ENCODE assay signal across 15 cellular contexts in the genomic region with DNA sequence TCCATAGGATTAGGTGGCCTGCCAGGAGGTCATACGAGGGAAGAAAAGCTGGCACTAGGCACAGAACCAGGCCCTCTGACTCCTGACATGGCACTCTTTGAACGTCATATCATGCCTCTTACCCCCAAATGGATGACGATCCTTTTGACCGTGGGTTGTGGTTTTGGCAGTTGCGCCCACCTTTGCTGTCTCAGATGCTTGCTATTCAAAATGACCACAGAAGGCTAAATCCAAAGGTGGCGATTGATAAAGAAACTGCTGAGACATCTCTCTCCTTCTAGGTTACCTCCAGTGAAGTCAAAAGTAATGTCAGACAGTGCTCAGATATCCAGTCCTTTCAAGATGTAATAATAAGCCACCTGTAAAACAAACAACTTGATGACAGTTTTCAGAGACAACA.
DNase-seq lines count a peak whose midpoint lies in the region; ATAC-seq, FAIRE-seq and TF ChIP-seq lines count a peak whose summit lies in the region.
"Had no signal": no experiment of that assay in that cellular context is flagged by ENCODE, and none has a peak within 500 bp of the region (broad histone marks: within the 10 kb centered on the region; RNA-seq: fewer than 3 reads in every experiment).

No MANE protein-coding gene starts in this region.

- peak; percentile 44 for ATAC-seq in HG02840 (IDR thresholded peaks at IDR 0.05; ENCODE audit: low FRiP score, unreplicated experiment)
- no peak for ATAC-seq in pancreas
- no peak for ATAC-seq in CD4-positive, alpha-beta T cell (ENCODE audit: poor library complexity)
- ATAC-seq: left ventricle myocardium superior had no signal

- no peak for TF ChIP-seq CTCF in pancreas (IDR thresholded peaks at IDR 0.05)
- TF ChIP-seq CTCF in CD4-positive, alpha-beta T cell (IDR thresholded peaks at IDR 0.05), result no peak

- no peak overlapping the region for H3K4me3 Mint-ChIP-seq in CD4-positive, alpha-beta T cell
- H3K4me3 Mint-ChIP-seq: B cell, brain had no signal

- no peak overlapping the region for H3K27ac Mint-ChIP-seq in CD4-positive, alpha-beta T cell
- H3K27ac Mint-ChIP-seq: B cell, brain had no signal

- H3K27ac ChIP-seq in pancreas, result no peak overlapping the region
- no peak overlapping the region for H3K27ac ChIP-seq in CD4-positive, alpha-beta T cell (ENCODE audit: low read depth, low read length)
- H3K27ac ChIP-seq: heart left ventricle, neutrophil had no signal

- no peaks in the 10 kb centered on the region for H3K36me3 ChIP-seq in pancreas
- H3K36me3 ChIP-seq: heart left ventricle, neutrophil had no signal

- no peaks in the 10 kb centered on the region for H3K9me3 ChIP-seq in pancreas
- H3K9me3 ChIP-seq in CD4-positive, alpha-beta T cell (ENCODE audit: control insufficient read depth, low read length), result no peaks in the 10 kb centered on the region
- H3K9me3 ChIP-seq: heart left ventricle, neutrophil had no signal

- CTCF ChIA-PET in CD4-positive, alpha-beta T cell (lab: Charles Lee), result no interaction called here

- H3K4me3 ChIP-seq in pancreas, result no peak overlapping the region
- H3K4me3 ChIP-seq: heart left ventricle had no signal

- H3K36me3 Mint-ChIP-seq in CD4-positive, alpha-beta T cell (ENCODE audit: low read depth), result no peaks in the 10 kb centered on the region
- H3K36me3 Mint-ChIP-seq: brain had no signal

- 84 to 88% methylated on average over 6 of the region's 6 CpGs for WGBS in pancreas, 2 donors

- H3K27me3 ChIP-seq in pancreas, result no peaks in the 10 kb centered on the region
- no peaks in the 10 kb centered on the region for H3K27me3 ChIP-seq in CD4-positive, alpha-beta T cell (ENCODE audit: control insufficient read depth, insufficient read depth, low read length)
- H3K27me3 ChIP-seq: heart left ventricle, neutrophil had no signal

- no peaks in the 10 kb centered on the region for H3K9me3 Mint-ChIP-seq in CD4-positive, alpha-beta T cell
- H3K9me3 Mint-ChIP-seq: brain had no signal

- H3K27me3 Mint-ChIP-seq in CD4-positive, alpha-beta T cell, result peaks cover 4% of the 10 kb centered on the region

- DNase-seq in stimulated activated CD4-positive, alpha-beta T cell treated with anti-CD3 and anti-CD28 coated beads, Interleukin-4, amount 100 ng/mL, for 24 hours, result peak; percentile 11
- DNase-seq in stimulated activated CD4-positive, alpha-beta T cell treated with anti-CD3 and anti-CD28 coated beads, Interleukin-2, amount 100 ng/mL, for 24 hours, result no peak
- peak; percentile 76 for DNase-seq in RCC 7860 (ENCODE audit: low spot score)
- DNase-seq in HPDE6-E6E7 (ENCODE audit: extremely low spot score), result no peak
- no peak for DNase-seq in pancreas
- DNase-seq in CD4-positive, alpha-beta T cell, result no peak
- DNase-seq in NCI-H345 treated with DMSO at 0.1 percent for 48 hours (lab: John Stamatoyannopoulos, UW; ENCODE audit: unreplicated experiment), result no peak
- DNase-seq: heart left ventricle; left ventricle myocardium superior; stimulated activated naive CD4-positive, alpha-beta T cell; T1000 had no signal

- POLR2A ChIA-PET in CD4-positive, alpha-beta T cell (lab: Charles Lee), result no interaction called here

- no peaks in the 10 kb centered on the region for H3K4me1 Mint-ChIP-seq in CD4-positive, alpha-beta T cell (ENCODE audit: low read depth)

- intact Hi-C loops in pancreas (cut with DNase I), result no loop called here
- intact Hi-C loops in CD4-positive, alpha-beta T cell (cut with DNase I, micrococcal nuclease), result no loop called here

- H3K4me1 ChIP-seq in pancreas, result no peaks in the 10 kb centered on the region
- H3K4me1 ChIP-seq: heart left ventricle had no signal

- FAIRE-seq in RCC 7860 (lab: Jason Lieb, UNC), result peak; percentile 81
- no peak for FAIRE-seq in pancreas (lab: Jason Lieb, UNC)

Comparison
In these comparisons a context has a peak if more than half of its experiments do, and no peak if none do; other contexts are left out.
1. DNase-seq: peak in stimulated activated CD4-positive, alpha-beta T cell treated with anti-CD3 and anti-CD28 coated beads, Interleukin-4, amount 100 ng/mL, for 24 hours (single experiment) and RCC 7860 (single experiment); none in stimulated activated CD4-positive, alpha-beta T cell treated with anti-CD3 and anti-CD28 coated beads, Interleukin-2, amount 100 ng/mL, for 24 hours (0 of 2), HPDE6-E6E7 (single experiment), pancreas (0 of 6), CD4-positive, alpha-beta T cell (0 of 10) and NCI-H345 treated with DMSO at 0.1 percent for 48 hours (single experiment).